8 cellular contexts compared by ENCODE assay signal in genomic region chr3:46979958-46980497, GRCh38. TPM values are rescaled to one million over a fixed set of nuclear protein-coding genes. Genes with fewer than 3 reads are reported as not detected.
DNase-seq lines count a peak whose midpoint lies in the region; ATAC-seq, FAIRE-seq and TF ChIP-seq lines count a peak whose summit lies in the region.

No MANE protein-coding gene starts in this region.

- no peaks in the 10 kb centered on the region for H3K27me3 ChIP-seq in breast epithelium
- no peaks in the 10 kb centered on the region for H3K27me3 ChIP-seq in uterus

- H3K4me1 ChIP-seq in A549: peaks cover 38% of the 10 kb centered on the region
- peaks cover 8 to 19% of the 10 kb centered on the region in 2 donors for H3K4me1 ChIP-seq in breast epithelium
- peaks cover 0 to 16% of the 10 kb centered on the region in 2 donors for H3K4me1 ChIP-seq in uterus

- H3K4me3 Mint-ChIP-seq in IgD-negative memory B cell (peak overlapping the region; percentile 83 to 98 (median 89)), memory B cell (peak overlapping the region; percentile 81)

- DNase-seq in A549 (ENCODE audit: low read depth in 1 of 2, low spot score in 1 of 2): no peak
- no peak for DNase-seq in breast epithelium (ENCODE audit: low spot score in 2 of 2)
- DNase-seq in memory B cell (ENCODE audit: low spot score in 2 of 2): no peak
- peak; percentile 53 to 54 for DNase-seq in uterus
- no peak for DNase-seq in NCI-H2029 treated with DMSO at 0.1 percent for 48 hours (lab: John Stamatoyannopoulos, UW)

- 0% methylated on average over 1 of the region's 40 CpGs for WGBS in A549 (ENCODE audit: missing lambda C conversion rate)

- TF ChIP-seq CTCF in A549 (IDR thresholded peaks at IDR 0.05): no peak
- TF ChIP-seq CTCF in breast epithelium (IDR thresholded peaks at IDR 0.05): no peak
- no peak for TF ChIP-seq CTCF in uterus (IDR thresholded peaks at IDR 0.05)

- H3K27ac Mint-ChIP-seq in IgD-negative memory B cell (peak overlapping the region in 1 of 3 donors; percentile 83), memory B cell (peak overlapping the region; percentile 78)

- no peak for TF ChIP-seq RAD21 in A549 (conservative IDR thresholded peaks at IDR 0.05 in 1 of 2, IDR thresholded peaks at IDR 0.05 in 1 of 2)

- POLR2A ChIA-PET in A549 (lab: Yijun Ruan, JAX): interaction anchor here (0.6 to 2.0 kb wide), 9 partner anchors 11 to 184 kb away, joined by 3 to 5 read pairs (median 4); partner anchors contain the start of gene SETD2

- peak overlapping the region; percentile 82 for H3K4me2 ChIP-seq in A549

- CTCF ChIA-PET in A549 (lab: Yijun Ruan, JAX): interaction anchor here (1.0 to 1.7 kb wide), 7 partner anchors 12 to 275 kb away, joined by 3 to 7 read pairs (median 4); no protein-coding TSS in a partner anchor

- peak overlapping the region; percentile 91 to 97 for H3K27ac ChIP-seq in A549
- H3K27ac ChIP-seq in breast epithelium: peak overlapping the region; percentile 84 to 90
- H3K27ac ChIP-seq in uterus: peak overlapping the region; percentile 84 to 88

- H3K36me3 Mint-ChIP-seq in IgD-negative memory B cell (no peaks in the 10 kb centered on the region), memory B cell (peaks cover 2% of the 10 kb centered on the region)

- peak overlapping the region; percentile 92 for H3K4me3 ChIP-seq in A549
- peak overlapping the region; percentile 63 to 73 (median 71) for H3K4me3 ChIP-seq in breast epithelium
- peak overlapping the region; percentile 73 to 82 for H3K4me3 ChIP-seq in uterus

- H3K4me1 Mint-ChIP-seq in IgD-negative memory B cell: peaks cover 32 to 43% (median 37%) of the 10 kb centered on the region in 3 donors
- H3K4me1 Mint-ChIP-seq in memory B cell: peaks cover 36% of the 10 kb centered on the region

- TF ChIP-seq POLR2A in A549 (IDR thresholded peaks at IDR 0.05; ENCODE audit: low read length) (no peak), breast epithelium (IDR thresholded peaks at IDR 0.05) (no peak), uterus (IDR thresholded peaks at IDR 0.05) (no peak)

- no peak for TF ChIP-seq EP300 in A549 (IDR thresholded peaks at IDR 0.05)

- ATAC-seq in A549 (no peak; a peak in 1 of 6 replicates), GM18868 (IDR thresholded peaks at IDR 0.05; ENCODE audit: unreplicated experiment) (peak; percentile 12), memory B cell (ENCODE audit: low read depth) (peak; percentile 13), GM18870 (IDR thresholded peaks at IDR 0.05; ENCODE audit: unreplicated experiment) (no peak)

- no peaks in the 10 kb centered on the region for H3K9me3 Mint-ChIP-seq in IgD-negative memory B cell
- H3K9me3 Mint-ChIP-seq in memory B cell: no peaks in the 10 kb centered on the region

- FAIRE-seq in A549 (lab: Jason Lieb, UNC): no peak

- intact Hi-C loops in breast epithelium (cut with DNase I; ENCODE audit: low total_unique reads) (loop anchor here (5.0 kb wide), 2 partner anchors 98 to 1187 kb away; no protein-coding TSS in a partner anchor), uterus (cut with DNase I; ENCODE audit: low total_unique reads) (no loop called here)

- H3K27me3 Mint-ChIP-seq in IgD-negative memory B cell (no peaks in the 10 kb centered on the region), memory B cell (no peaks in the 10 kb centered on the region)

- H3K36me3 ChIP-seq in breast epithelium (no peaks in the 10 kb centered on the region), uterus (no peaks in the 10 kb centered on the region)

- H3K9me3 ChIP-seq in A549 (no peaks in the 10 kb centered on the region), breast epithelium (no peaks in the 10 kb centered on the region), uterus (no peaks in the 10 kb centered on the region)

TF ChIP-seq in A549, 52 proteins besides CTCF, POLR2A, EP300 and RAD21:
- TF ChIP-seq PBX3 (IDR thresholded peaks at IDR 0.05) (no peak), RNF2 (IDR thresholded peaks at IDR 0.05; ENCODE audit: borderline replicate concordance, low read depth) (no peak), HOXB13 (CRISPR knock-in tag; IDR thresholded peaks at IDR 0.05; ENCODE audit: low read depth) (no peak), ATOH8 (CRISPR knock-in tag; IDR thresholded peaks at IDR 0.05; ENCODE audit: low read depth) (no peak), CEBPB (IDR thresholded peaks at IDR 0.05) (no peak), TP53 (CRISPR knock-in tag; IDR thresholded peaks at IDR 0.05) (no peak), FOSL2 (IDR thresholded peaks at IDR 0.05) (no peak), FOSL2 (CRISPR knock-in tag; IDR thresholded peaks at IDR 0.05) (no peak), ELK1 (IDR thresholded peaks at IDR 0.05; ENCODE audit: low read depth, low read length) (no peak), GATA3 (IDR thresholded peaks at IDR 0.05; ENCODE audit: borderline replicate concordance) (no peak), FOXS1 (CRISPR knock-in tag; IDR thresholded peaks at IDR 0.05) (no peak)

RNA-seq across cellular contexts. Expression of gene NBEAL2, which starts 0.6 kb away (rescaled TPM):
- polyA plus RNA-seq in A549 (2011; rRNA removed): 9.6 and 13.3 TPM in 2 replicates
- polyA plus RNA-seq in A549 (2012; cell fraction: cytosol; rRNA removed): 45.5 and 60.4 TPM in 2 replicates
- polyA plus RNA-seq in A549 (2012; cell fraction: nucleus; rRNA removed): 409 and 469 TPM in 2 replicates
- 43.4 to 54.0 TPM (median 47.3 TPM) in 3 replicates for polyA plus RNA-seq in A549 (2017; fragmentation: RNase III; extraction: RNeasy Plus Mini Kit Qiagen cat#74134 plus additional on column Dnase treatment)
- 14.9 and 24.5 TPM in 2 replicates for polyA minus RNA-seq in A549 (2011; rRNA and poly(A)+ RNA removed)
- 6.7 TPM for polyA plus RNA-seq in IgD-negative memory B cell
- total RNA-seq in breast epithelium: 10 to 100 TPM; 16.8 to 58.3 (median 54.4) TPM
- 10 to 100 TPM; 13.1 to 41.1 (median 23.8) TPM for total RNA-seq in uterus

RNA-seq across cellular contexts. Expression of gene CCDC12, which starts 3.5 kb away (rescaled TPM):
- 21.7 and 34.8 TPM in 2 replicates for polyA plus RNA-seq in A549 (2011; rRNA removed)
- 53.8 and 83.7 TPM in 2 replicates for polyA plus RNA-seq in A549 (2012; cell fraction: cytosol; rRNA removed)
- polyA plus RNA-seq in A549 (2012; cell fraction: nucleus; rRNA removed): 44.0 and 54.7 TPM in 2 replicates
- 74.2 to 81.0 TPM (median 79.2 TPM) in 3 replicates for polyA plus RNA-seq in A549 (2017; fragmentation: RNase III; extraction: RNeasy Plus Mini Kit Qiagen cat#74134 plus additional on column Dnase treatment)
- polyA minus RNA-seq in A549 (2011; rRNA and poly(A)+ RNA removed): 30.5 and 33.9 TPM in 2 replicates
- polyA plus RNA-seq in IgD-negative memory B cell: 151 TPM
- 10 to 100 TPM; 27.0 to 50.2 (median 43.9) TPM for total RNA-seq in breast epithelium
- 10 to 100 TPM in 3 of 4 donors, 1 to 10 TPM in 1; 4.1 to 92.0 (median 41.2) TPM for total RNA-seq in uterus

Comparison
In these comparisons a context has a peak if more than half of its experiments do, and no peak if none do; other contexts are left out.
1. ATAC-seq: peak in GM18868 (single experiment) and memory B cell (single experiment); none in A549 (0 of 2) and GM18870 (single experiment).
2. DNase-seq: peak in uterus (2 of 2); none in A549 (0 of 2), breast epithelium (0 of 2), memory B cell (0 of 2) and NCI-H2029 treated with DMSO at 0.1 percent for 48 hours (single experiment).
3. Peak in every context shown above with its lines, with median percentiles within 50 percentile points of each other: H3K27ac ChIP-seq and H3K4me3 ChIP-seq.